12 cellular contexts compared by ENCODE assay signal in the genomic region with DNA sequence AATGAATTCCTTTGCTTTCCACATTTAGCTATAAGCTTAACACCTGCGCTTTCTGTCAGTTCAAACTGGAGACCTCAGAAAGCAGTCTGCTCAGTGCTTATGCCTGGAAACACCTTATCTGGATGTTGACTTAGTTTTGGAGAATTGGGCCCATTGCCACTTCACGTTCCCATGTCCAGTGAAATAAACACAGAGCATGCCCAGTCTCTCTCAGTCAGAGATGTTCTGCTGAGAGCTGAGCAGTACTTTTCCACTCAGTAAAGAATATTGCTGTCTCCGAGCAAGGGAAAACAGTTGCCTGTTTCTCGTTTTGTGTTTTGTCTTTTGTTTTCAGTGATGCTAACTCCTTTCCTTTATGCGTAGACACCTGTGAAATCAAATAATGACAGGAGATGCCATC.
A peak's percentile ranks its signal among the peaks of the same experiment; 100 is the strongest.
DNase-seq lines count a peak whose midpoint lies in the region; ATAC-seq and TF ChIP-seq lines count a peak whose summit lies in the region.
"Had no signal": no experiment of that assay in that cellular context is flagged by ENCODE, and none has a peak within 500 bp of the region (broad histone marks: within the 10 kb centered on the region; RNA-seq: fewer than 3 reads in every experiment).

No MANE protein-coding gene starts in this region.

- no peak for TF ChIP-seq CTCF in fibroblast of villous mesenchyme (IDR thresholded peaks at IDR 0.05; ENCODE audit: insufficient read depth, low read depth, low read length)
- peak in 1 of 6 experiments; percentile 23 for TF ChIP-seq CTCF in thyroid gland (IDR thresholded peaks at IDR 0.05)
- no peak for TF ChIP-seq CTCF in gastrocnemius medialis (IDR thresholded peaks at IDR 0.05 in 4 of 5, conservative IDR thresholded peaks at IDR 0.05 in 1 of 5)

- H3K9me3 ChIP-seq in muscle layer of colon (ENCODE audit: low read length) (no peaks in the 10 kb centered on the region), thyroid gland (no peaks in the 10 kb centered on the region), gastrocnemius medialis (no peaks in the 10 kb centered on the region)
- H3K9me3 ChIP-seq: A549 had no signal

- WGBS in thyroid gland, 2 donors = 39 to 52% methylated on average over 5 of the region's 5 CpGs

- ATAC-seq in HG02642 (IDR thresholded peaks at IDR 0.05; ENCODE audit: poor library complexity, unreplicated experiment) (no peak), gastrocnemius medialis (no peak)
- ATAC-seq: A549; activated CD8-positive, alpha-beta T cell treated with anti-CD3 and anti-CD28 coated beads, Interleukin-2, amount 10 ng/mL, durations not matched to agents 7 days and 5 days; stimulated activated effector memory CD8-positive, alpha-beta T cell treated with anti-CD3 and anti-CD28 coated beads, Interleukin-12 subunit alpha, Interleukin-12 subunit beta, amount 100 ng/mL, for 72 hours had no signal

- H3K4me3 ChIP-seq in fibroblast of villous mesenchyme (ENCODE audit: low read depth, low read length) (no peak overlapping the region), muscle layer of colon (ENCODE audit: low read depth in 1 of 2, low read length in 2 of 2) (peak overlapping the region; percentile 14 to 45), thyroid gland (replicated peaks in 1 of 3) (no peak overlapping the region), gastrocnemius medialis (no peak overlapping the region)
- H3K4me3 ChIP-seq: A549 had no signal

- peaks cover 57% of the 10 kb centered on the region for H3K4me1 ChIP-seq in muscle layer of colon (ENCODE audit: insufficient read depth, low read length)
- H3K4me1 ChIP-seq in thyroid gland = peaks cover 20 to 27% of the 10 kb centered on the region in 2 donors
- H3K4me1 ChIP-seq in gastrocnemius medialis = no peaks in the 10 kb centered on the region

- intact Hi-C loops in thyroid gland (cut with DNase I) = no loop called here
- intact Hi-C loops in gastrocnemius medialis (cut with DNase I; ENCODE audit: low total_unique reads) = no loop called here

- H3K27me3 ChIP-seq in muscle layer of colon (ENCODE audit: control insufficient read depth in 1 of 2, insufficient read depth in 2 of 2, low read length in 2 of 2) (no peaks in the 10 kb centered on the region), thyroid gland (no peaks in the 10 kb centered on the region), gastrocnemius medialis (no peaks in the 10 kb centered on the region)

- H3K9ac ChIP-seq in muscle layer of colon (ENCODE audit: low read length) = no peak overlapping the region

- TF ChIP-seq POLR2A in thyroid gland (IDR thresholded peaks at IDR 0.05) (peak in 1 of 2 donors; percentile 27), gastrocnemius medialis (IDR thresholded peaks at IDR 0.05) (no peak)

- peak overlapping the region; percentile 56 for H3K27ac ChIP-seq in muscle layer of colon (ENCODE audit: low read depth, low read length)
- peak overlapping the region; percentile 16 to 81 (median 64) for H3K27ac ChIP-seq in thyroid gland
- no peak overlapping the region for H3K27ac ChIP-seq in gastrocnemius medialis
- H3K27ac ChIP-seq: A549 had no signal

- in situ Hi-C loops in gastrocnemius medialis (cut with MboI; ENCODE audit: low sequenced_read_pairs in 4 of 4) = no loop called here

- DNase-seq in NCI-H2107 treated with DMSO at 0.1 percent for 48 hours (lab: John Stamatoyannopoulos, UW; ENCODE audit: unreplicated experiment) (peak; percentile 42), NCI-H2107 (lab: John Stamatoyannopoulos, UW) (no peak), fibroblast of villous mesenchyme (ENCODE audit: low read depth) (peak; percentile 21), thyroid gland (peak; percentile 66 to 70), gastrocnemius medialis (no peak), NCI-H446 treated with DMSO at 0.1 percent for 48 hours (lab: John Stamatoyannopoulos, UW) (no peak)
- DNase-seq: activated CD8-positive, alpha-beta T cell treated with anti-CD3 and anti-CD28 coated beads, Interleukin-2, amount 10 ng/mL, durations not matched to agents 7 days and 5 days; effector CD4-positive, alpha-beta T cell had no signal

- no peaks in the 10 kb centered on the region for H3K36me3 ChIP-seq in muscle layer of colon (ENCODE audit: insufficient read depth, low read length)
- no peaks in the 10 kb centered on the region for H3K36me3 ChIP-seq in thyroid gland
- no peaks in the 10 kb centered on the region for H3K36me3 ChIP-seq in gastrocnemius medialis

Comparison
In these comparisons a context has a peak if more than half of its experiments do, and no peak if none do; other contexts are left out.
1. DNase-seq: peak in NCI-H2107 treated with DMSO at 0.1 percent for 48 hours (single experiment), fibroblast of villous mesenchyme (single experiment) and thyroid gland (2 of 2); none in NCI-H2107 (single experiment), gastrocnemius medialis (0 of 2) and NCI-H446 treated with DMSO at 0.1 percent for 48 hours (single experiment).
2. H3K4me3 ChIP-seq: peak in muscle layer of colon (2 of 2); none in fibroblast of villous mesenchyme (single experiment), thyroid gland (0 of 3) and gastrocnemius medialis (0 of 4).
3. H3K27ac ChIP-seq: peak in muscle layer of colon (single experiment) and thyroid gland (3 of 3); none in gastrocnemius medialis (0 of 4).